ENCODE assay signal across 1 cellular context in the genomic region with DNA sequence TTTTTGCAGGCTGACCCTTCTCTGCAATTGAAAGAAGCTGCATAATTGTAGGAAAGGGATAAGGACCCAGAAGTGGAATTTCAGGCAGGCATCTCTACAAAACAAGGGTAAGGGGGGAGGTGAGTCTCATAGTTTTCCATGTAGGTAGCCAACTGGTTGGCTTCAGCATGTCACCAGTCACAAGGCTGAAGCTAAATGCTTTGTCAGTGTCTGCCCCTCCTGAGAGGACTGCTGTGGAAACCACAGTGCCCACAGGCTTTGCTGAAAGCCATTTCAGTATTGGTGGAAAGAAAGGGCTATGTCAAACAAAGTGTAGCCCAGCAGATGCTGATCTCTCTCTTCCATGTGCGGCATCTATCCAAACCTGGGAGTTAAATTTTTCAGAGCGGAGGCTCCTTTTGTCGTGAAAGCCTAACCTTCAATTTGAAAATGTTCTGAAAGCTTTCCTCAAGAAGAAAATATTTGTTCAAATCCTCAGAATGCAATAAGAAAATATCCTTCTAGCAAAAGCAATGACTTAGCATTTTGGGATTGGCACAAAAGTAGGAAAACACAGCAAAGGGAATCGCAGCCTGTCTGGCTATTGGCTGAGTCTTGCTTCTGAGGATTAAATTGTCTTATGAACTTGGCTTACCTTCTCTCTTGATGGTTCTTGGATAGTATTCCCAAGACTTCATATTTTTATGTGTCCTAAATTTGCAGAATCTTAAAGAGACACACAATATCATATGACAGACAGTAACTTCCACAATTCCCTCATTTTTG.
TF ChIP-seq lines count a peak whose summit lies in the region.

No MANE protein-coding gene starts in this region.

TF ChIP-seq in GM12878, 131 proteins besides CTCF, POLR2A, EP300 and RAD21 (continued from another document):
- no peak for TF ChIP-seq USF2 (IDR thresholded peaks at IDR 0.05; ENCODE audit: borderline replicate concordance, low read depth, low read length)
- no peak for TF ChIP-seq ATF3 (IDR thresholded peaks at IDR 0.05; ENCODE audit: borderline replicate concordance, extremely low read depth, low read depth, low read length)
- no peak for TF ChIP-seq SREBF1 (IDR thresholded peaks at IDR 0.05; ENCODE audit: low read length)
- TF ChIP-seq LARP7 (IDR thresholded peaks at IDR 0.05): no peak
- TF ChIP-seq GABPA (IDR thresholded peaks at IDR 0.05; ENCODE audit: low read depth): no peak
- TF ChIP-seq ZBTB4 (CRISPR knock-in tag; IDR thresholded peaks at IDR 0.05): no peak
